ENCODE assay signal across 24 cellular contexts in genomic region chr1:239306426-239306825, GRCh38.
"Had no signal": no experiment of that assay in that cellular context is flagged by ENCODE, and none has a peak within 500 bp of the region (broad histone marks: within the 10 kb centered on the region; RNA-seq: fewer than 3 reads in every experiment).

No MANE protein-coding gene starts in this region.

- H3K4me3 ChIP-seq: esophagus squamous epithelium, lung, mucosa of descending colon, neural progenitor cell, right lobe of liver, stomach, thyroid gland, vagina had no signal

- H3K4me1 ChIP-seq: esophagus squamous epithelium, neural progenitor cell, parathyroid adenoma, right lobe of liver, thyroid gland, vagina had no signal

- DNase-seq: effector CD8-positive, alpha-beta T cell; erythroblast; esophagus squamous epithelium; foreskin melanocyte; kidney; mucosa of descending colon; naive B cell; right lobe of liver; small intestine; stimulated activated CD4-positive, alpha-beta T cell treated with anti-CD3 and anti-CD28 coated beads, Interleukin-12 subunit alpha, Interleukin-12 subunit beta, amount 100 ng/mL, for 4 hours; stimulated activated CD4-positive, alpha-beta T cell treated with anti-CD3 and anti-CD28 coated beads, Interleukin-1b, Interleukin-23, amount 100 ng/mL, for 48 hours; stimulated activated CD4-positive, alpha-beta T cell treated with anti-CD3 and anti-CD28 coated beads, Interleukin-4, amount 100 ng/mL, for 1 hour; stimulated activated CD8-positive, alpha-beta memory T cell treated with anti-CD3 and anti-CD28 coated beads, Interleukin-4, amount 100 ng/mL, for 48 hours; stimulated activated naive CD4-positive, alpha-beta T cell; stomach; thyroid gland; trophoblast cell had no signal

- H3K9me3 ChIP-seq: esophagus squamous epithelium, mucosa of descending colon, right lobe of liver, stomach, thyroid gland, vagina had no signal

- H2AFZ ChIP-seq: neural progenitor cell, parathyroid adenoma had no signal

- H3K4me2 ChIP-seq: neural progenitor cell had no signal

- FAIRE-seq: colon, kidney had no signal

- H3K9ac ChIP-seq: neural progenitor cell, parathyroid adenoma had no signal

- H3K79me2 ChIP-seq: parathyroid adenoma had no signal

- H3K27ac ChIP-seq: esophagus squamous epithelium, neural progenitor cell, parathyroid adenoma, right lobe of liver, stomach, thyroid gland, vagina had no signal

- ATAC-seq: left lobe of liver; mucosa of descending colon; natural killer cell treated with Interleukin-12 subunit alpha and Interleukin-12 subunit beta and Interleukin-15 and Interleukin-18, amount 100 ng/mL, for 72 hours; right lobe of liver had no signal

- H3K27me3 ChIP-seq: esophagus squamous epithelium, neural progenitor cell, right lobe of liver, stomach, thyroid gland, vagina had no signal

- H3K36me3 ChIP-seq: esophagus squamous epithelium, neural progenitor cell, right lobe of liver, stomach, thyroid gland, vagina had no signal
